Comparison of ENCODE assay signal across 22 cellular contexts in the genomic region with DNA sequence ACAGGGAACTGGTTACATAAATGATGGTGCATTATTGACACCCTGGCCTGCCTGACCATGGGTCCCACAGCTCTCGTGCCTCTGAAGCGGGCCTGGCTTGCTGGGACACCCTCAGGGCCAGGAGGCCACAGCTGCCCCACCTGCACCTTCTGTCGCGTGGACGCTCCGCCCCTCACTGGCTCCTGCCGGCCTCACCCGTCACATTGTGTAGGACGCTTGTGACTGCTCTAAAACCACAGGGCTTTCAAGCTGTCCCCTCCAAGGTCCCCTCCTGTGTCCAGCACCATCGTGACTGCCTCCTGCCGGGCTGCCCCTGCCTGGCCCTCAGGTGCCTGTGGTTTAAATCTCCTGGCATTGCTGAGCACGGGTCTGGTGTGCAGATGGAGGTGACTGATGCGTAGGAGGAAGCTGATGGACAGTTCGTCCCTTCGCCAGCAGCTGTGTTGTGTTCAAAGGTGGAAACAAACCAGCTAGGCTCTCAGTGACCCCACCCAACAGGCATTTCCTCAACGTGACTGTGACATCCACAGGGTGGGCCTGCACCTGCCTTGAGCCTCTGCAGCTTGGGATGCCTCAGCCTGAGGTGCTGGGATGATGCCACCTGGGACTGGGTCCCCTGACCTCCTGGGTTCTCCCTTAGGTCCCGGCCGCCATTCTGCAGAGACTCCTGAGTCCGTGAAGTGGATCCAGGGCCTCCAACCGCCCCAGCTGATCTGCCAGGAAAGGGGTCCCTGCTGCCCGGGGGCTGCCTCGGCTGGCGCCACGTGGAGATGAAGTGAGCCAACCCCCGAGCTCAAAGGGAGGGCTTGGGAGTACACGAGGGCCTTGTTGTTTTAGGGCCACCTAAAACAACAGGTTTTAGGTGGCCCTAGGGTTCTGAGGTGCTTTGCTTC.
DNase-seq lines count a peak whose midpoint lies in the region; ATAC-seq and TF ChIP-seq lines count a peak whose summit lies in the region.
"Had no signal": no experiment of that assay in that cellular context is flagged by ENCODE, and none has a peak within 500 bp of the region (broad histone marks: within the 10 kb centered on the region; RNA-seq: fewer than 3 reads in every experiment).

No MANE protein-coding gene starts in this region.

- no peak for ATAC-seq in aorta (ENCODE audit: low FRiP score)

- H3K27ac ChIP-seq in angular gyrus (ENCODE audit: low read depth, low read length) (peak overlapping the region; percentile 59), aorta (ENCODE audit: low read depth in 1 of 2, low read length in 2 of 2) (no peak overlapping the region)
- H3K27ac ChIP-seq: C4-2B, Peyer's patch had no signal

- H3K4me1 Mint-ChIP-seq in Caco-2 (ENCODE audit: low read depth, unreplicated experiment), result peaks cover 9% of the 10 kb centered on the region
- peaks cover 9% of the 10 kb centered on the region for H3K4me1 Mint-ChIP-seq in osteocyte (ENCODE audit: unreplicated experiment)
- H3K4me1 Mint-ChIP-seq: CD8-positive, alpha-beta memory T cell; IgD-negative memory B cell had no signal

- CTCF ChIA-PET in Caco-2 (lab: Charles Lee), result no interaction called here

- H3K27me3 ChIP-seq in Caco-2 (replicated peaks; ENCODE audit: control insufficient read depth, insufficient read depth, low read length), result no peaks in the 10 kb centered on the region
- no peaks in the 10 kb centered on the region for H3K27me3 ChIP-seq in aorta (ENCODE audit: control insufficient read depth in 1 of 2, insufficient read depth in 2 of 2, low read length in 1 of 2)
- H3K27me3 ChIP-seq: Peyer's patch had no signal

- TF ChIP-seq CTCF in Caco-2 (IDR thresholded peaks at IDR 0.05; ENCODE audit: insufficient read depth in 1 of 2, low read depth in 1 of 2, low read length in 1 of 2, severe bottlenecking in 1 of 2, unreplicated experiment in 1 of 2) (no peak), osteocyte (IDR thresholded peaks at IDR 0.05) (no peak)

- H3K27me3 Mint-ChIP-seq in Caco-2 (ENCODE audit: insufficient read depth, unreplicated experiment), result no peaks in the 10 kb centered on the region
- no peaks in the 10 kb centered on the region for H3K27me3 Mint-ChIP-seq in osteocyte (ENCODE audit: unreplicated experiment)
- H3K27me3 Mint-ChIP-seq: IgD-negative memory B cell had no signal

- POLR2A ChIA-PET in Caco-2 (lab: Charles Lee), result interaction anchor here (0.5 kb wide), 1 partner anchor 1783 kb away, joined by 3 read pairs; no protein-coding TSS in a partner anchor

- no peaks in the 10 kb centered on the region for H3K36me3 Mint-ChIP-seq in Caco-2 (ENCODE audit: insufficient read depth, unreplicated experiment)
- H3K36me3 Mint-ChIP-seq in osteocyte (ENCODE audit: unreplicated experiment), result no peaks in the 10 kb centered on the region
- H3K36me3 Mint-ChIP-seq: CD8-positive, alpha-beta memory T cell; IgD-negative memory B cell had no signal

- H3K4me3 ChIP-seq in Caco-2 (ENCODE audit: low read depth, low read length) (no peak overlapping the region), aorta (ENCODE audit: low read length in 2 of 2) (no peak overlapping the region)
- H3K4me3 ChIP-seq: Peyer's patch had no signal

- 84 to 86% methylated on average over 26 of the region's 26 CpGs for WGBS in aorta, 2 donors

- intact Hi-C loops in Caco-2 (cut with micrococcal nuclease; ENCODE audit: unreplicated experiment) (no loop called here), aorta (cut with DNase I) (no loop called here), posterior vena cava (cut with DNase I) (loop anchor here in 1 of 2 donors (5.0 kb wide), 1 partner anchor 1023 kb away; no protein-coding TSS in a partner anchor)

- H3K27ac Mint-ChIP-seq in Caco-2 (ENCODE audit: unreplicated experiment) (peak overlapping the region; percentile 82), osteocyte (ENCODE audit: unreplicated experiment) (no peak overlapping the region)
- H3K27ac Mint-ChIP-seq: CD8-positive, alpha-beta memory T cell; IgD-negative memory B cell had no signal

- DNase-seq in Caco-2 (peak in 1 of 2 experiments; percentile 35), islet precursor cell (peak; percentile 44), osteocyte (ENCODE audit: extremely low spot score, unreplicated experiment) (peak; percentile 80), ecto neural progenitor cell (ENCODE audit: low spot score) (no peak), aorta (no peak), posterior vena cava (ENCODE audit: low spot score) (no peak), epidermal melanocyte (ENCODE audit: insufficient read length, low spot score) (no peak)
- DNase-seq: CD8-positive, alpha-beta memory T cell; DMS53; GDM1; Karpas-422; MV-4-11; NCI-H1105 treated with DMSO at 0.1 percent for 48 hours; NCI-H1694; NCI-H2081; NCI-H2171; NCI-H345; NCI-H524 had no signal

- H3K9me3 ChIP-seq in Caco-2, result no peaks in the 10 kb centered on the region
- H3K9me3 ChIP-seq in aorta (ENCODE audit: control insufficient read depth, low read length), result no peaks in the 10 kb centered on the region
- H3K9me3 ChIP-seq: Peyer's patch had no signal

- H3K4me3 Mint-ChIP-seq in Caco-2 (ENCODE audit: unreplicated experiment) (no peak overlapping the region), osteocyte (ENCODE audit: unreplicated experiment) (no peak overlapping the region)
- H3K4me3 Mint-ChIP-seq: CD8-positive, alpha-beta memory T cell; IgD-negative memory B cell had no signal

- H3K4me1 ChIP-seq in Caco-2 (peaks cover 25% of the 10 kb centered on the region), aorta (ENCODE audit: control insufficient read depth in 1 of 2, insufficient read depth in 2 of 2, low read length in 2 of 2) (no peaks in the 10 kb centered on the region)
- H3K4me1 ChIP-seq: Peyer's patch had no signal

- no peaks in the 10 kb centered on the region for H3K36me3 ChIP-seq in Caco-2 (ENCODE audit: control insufficient read depth, insufficient read depth, low read length)
- H3K36me3 ChIP-seq in aorta (ENCODE audit: control insufficient read depth in 1 of 2, insufficient read depth in 2 of 2, low read length in 1 of 2), result no peaks in the 10 kb centered on the region
- H3K36me3 ChIP-seq: Peyer's patch had no signal

- peaks cover 10% of the 10 kb centered on the region for H3K9me3 Mint-ChIP-seq in Caco-2 (ENCODE audit: unreplicated experiment)
- no peaks in the 10 kb centered on the region for H3K9me3 Mint-ChIP-seq in osteocyte (ENCODE audit: unreplicated experiment)
- H3K9me3 Mint-ChIP-seq: CD8-positive, alpha-beta memory T cell; IgD-negative memory B cell had no signal

- BruUV-seq in Caco-2 (replicated peaks; lab: Mats Ljungman, UMichigan), result no TSS peak

Comparison
In these comparisons a context has a peak if more than half of its experiments do, and no peak if none do; other contexts are left out.
1. DNase-seq: peak in islet precursor cell (single experiment) and osteocyte (single experiment); none in ecto neural progenitor cell (single experiment), aorta (0 of 2), posterior vena cava (single experiment) and epidermal melanocyte (single experiment).